Comparison of ENCODE assay signal across 11 cellular contexts in the genomic region with DNA sequence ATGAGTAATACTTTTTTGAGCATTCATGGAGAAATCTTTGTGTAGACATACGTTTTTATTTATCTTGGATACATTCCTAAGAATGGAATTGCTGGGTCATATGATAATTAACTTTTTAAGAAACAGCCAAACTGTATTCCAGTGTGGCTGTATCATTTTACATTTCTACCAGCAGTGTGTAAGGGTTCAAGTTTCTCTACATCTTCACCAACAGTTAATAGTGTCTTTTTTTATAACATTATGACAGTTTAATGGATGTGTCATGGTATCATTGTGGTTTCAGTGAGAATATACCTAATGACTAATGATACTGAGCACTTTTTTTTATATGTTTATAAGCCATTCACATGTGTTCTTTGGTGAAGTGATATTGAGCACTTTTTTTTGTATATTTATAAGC. TPM values are rescaled to one million over a fixed set of nuclear protein-coding genes. Genes with fewer than 3 reads are reported as not detected.
DNase-seq lines count a peak whose midpoint lies in the region; ATAC-seq, FAIRE-seq and TF ChIP-seq lines count a peak whose summit lies in the region.
"Had no signal": no experiment of that assay in that cellular context is flagged by ENCODE, and none has a peak within 500 bp of the region (broad histone marks: within the 10 kb centered on the region; RNA-seq: fewer than 3 reads in every experiment).

No MANE protein-coding gene starts in this region.

- H3K36me3 ChIP-seq in astrocyte (ENCODE audit: insufficient read depth, low read length), result no peaks in the 10 kb centered on the region
- H3K36me3 ChIP-seq: WERI-Rb-1 had no signal

- H3K27ac ChIP-seq in CD4-positive, alpha-beta T cell (ENCODE audit: low read depth, low read length), result no peak overlapping the region
- H3K27ac ChIP-seq in astrocyte (ENCODE audit: low read depth, low read length), result no peak overlapping the region
- H3K27ac ChIP-seq: WERI-Rb-1 had no signal

- TF ChIP-seq CTCF in CD4-positive, alpha-beta T cell (IDR thresholded peaks at IDR 0.05), result no peak
- TF ChIP-seq CTCF in astrocyte (IDR thresholded peaks at IDR 0.05; ENCODE audit: insufficient read depth, low read depth, low read length), result no peak
- TF ChIP-seq CTCF in endothelial cell (IDR thresholded peaks at IDR 0.05; ENCODE audit: unreplicated experiment), result no peak

- H2AFZ ChIP-seq in astrocyte (ENCODE audit: low read depth, low read length), result no peak overlapping the region

- H3K27me3 Mint-ChIP-seq in CD4-positive, alpha-beta T cell, result no peaks in the 10 kb centered on the region
- no peaks in the 10 kb centered on the region for H3K27me3 Mint-ChIP-seq in astrocyte (ENCODE audit: low read depth, unreplicated experiment)
- H3K27me3 Mint-ChIP-seq in endothelial cell (ENCODE audit: unreplicated experiment), result no peaks in the 10 kb centered on the region

- intact Hi-C loops in CD4-positive, alpha-beta T cell (cut with DNase I, micrococcal nuclease), result no loop called here

- ATAC-seq in CD4-positive, alpha-beta T cell (ENCODE audit: poor library complexity), result no peak
- ATAC-seq in HG03378 (IDR thresholded peaks at IDR 0.05; ENCODE audit: unreplicated experiment), result peak; percentile 50
- no peak for ATAC-seq in GM18868 (IDR thresholded peaks at IDR 0.05; ENCODE audit: unreplicated experiment)

- H3K79me2 ChIP-seq in astrocyte (ENCODE audit: insufficient read depth, low read length), result peaks cover 99% of the 10 kb centered on the region

- peaks cover 85% of the 10 kb centered on the region for H3K4me1 Mint-ChIP-seq in CD4-positive, alpha-beta T cell (ENCODE audit: low read depth)
- H3K4me1 Mint-ChIP-seq in astrocyte (ENCODE audit: low read depth, unreplicated experiment), result peaks cover 14% of the 10 kb centered on the region
- no peaks in the 10 kb centered on the region for H3K4me1 Mint-ChIP-seq in endothelial cell (ENCODE audit: unreplicated experiment)

- peaks cover 88% of the 10 kb centered on the region for H4K20me1 ChIP-seq in astrocyte (ENCODE audit: insufficient read depth, low read length)

- H3K4me2 ChIP-seq in astrocyte (ENCODE audit: low read length), result peak overlapping the region; percentile 12

- H3K27ac Mint-ChIP-seq in CD4-positive, alpha-beta T cell, result no peak overlapping the region
- H3K27ac Mint-ChIP-seq in astrocyte (ENCODE audit: unreplicated experiment) (no peak overlapping the region), endothelial cell (ENCODE audit: unreplicated experiment) (no peak overlapping the region)

- FAIRE-seq in astrocyte (lab: Jason Lieb, UNC), result no peak

- no peaks in the 10 kb centered on the region for H3K9me3 ChIP-seq in CD4-positive, alpha-beta T cell (ENCODE audit: control insufficient read depth, low read length)
- H3K9me3 ChIP-seq in astrocyte (ENCODE audit: insufficient read depth, low read depth, low read length), result no peaks in the 10 kb centered on the region

- peaks cover 3% of the 10 kb centered on the region for H3K9me3 Mint-ChIP-seq in CD4-positive, alpha-beta T cell
- H3K9me3 Mint-ChIP-seq in astrocyte (ENCODE audit: unreplicated experiment) (no peaks in the 10 kb centered on the region), endothelial cell (ENCODE audit: unreplicated experiment) (no peaks in the 10 kb centered on the region)

- POLR2A ChIA-PET in CD4-positive, alpha-beta T cell (lab: Charles Lee), result interaction anchor here (1.0 kb wide), 1 partner anchor 53 kb away, joined by 3 read pairs; no protein-coding TSS in a partner anchor

- no peak overlapping the region for H3K9ac ChIP-seq in astrocyte (ENCODE audit: low read length)

- H3K36me3 Mint-ChIP-seq in CD4-positive, alpha-beta T cell (ENCODE audit: low read depth), result peaks cover 5% of the 10 kb centered on the region
- no peaks in the 10 kb centered on the region for H3K36me3 Mint-ChIP-seq in astrocyte (ENCODE audit: low read depth, unreplicated experiment)
- H3K36me3 Mint-ChIP-seq in endothelial cell (ENCODE audit: low read depth, unreplicated experiment), result no peaks in the 10 kb centered on the region

- peaks cover 3% of the 10 kb centered on the region for H3K4me1 ChIP-seq in astrocyte (ENCODE audit: insufficient read depth, low read length)

- H3K4me3 ChIP-seq in astrocyte (ENCODE audit: insufficient read depth, low read depth, low read length), result no peak overlapping the region

- DNase-seq in CD4-positive, alpha-beta T cell, result no peak
- DNase-seq in astrocyte (ENCODE audit: low read depth) (peak; percentile 80), kidney tubule cell (ENCODE audit: low spot score) (peak; percentile 54), NCI-H82 treated with DMSO at 0.1 percent for 48 hours (lab: John Stamatoyannopoulos, UW; ENCODE audit: unreplicated experiment) (no peak), activated gamma-delta T cell (lab: John Stamatoyannopoulos, UW) (no peak), endothelial cell (ENCODE audit: low spot score) (no peak)
- DNase-seq: anterior cingulate cortex, DND-41, WERI-Rb-1 had no signal

- H3K27me3 ChIP-seq in CD4-positive, alpha-beta T cell (ENCODE audit: control insufficient read depth, insufficient read depth, low read length), result no peaks in the 10 kb centered on the region
- H3K27me3 ChIP-seq in astrocyte (ENCODE audit: insufficient read depth, low read length), result no peaks in the 10 kb centered on the region

- peak overlapping the region; percentile 7 for H3K4me3 Mint-ChIP-seq in CD4-positive, alpha-beta T cell
- H3K4me3 Mint-ChIP-seq in astrocyte (ENCODE audit: unreplicated experiment) (no peak overlapping the region), endothelial cell (ENCODE audit: unreplicated experiment) (no peak overlapping the region)

- CTCF ChIA-PET in CD4-positive, alpha-beta T cell (lab: Charles Lee), result no interaction called here

RNA-seq across cellular contexts. Expression of gene NIPBL, which starts 52.4 kb away (rescaled TPM):
- total RNA-seq in CD4-positive, alpha-beta T cell, result 100 to 1,000 TPM; 108 to 120 TPM
- total RNA-seq in astrocyte, result 38.4 and 45.3 TPM in 2 replicates
- 61.5 TPM for total RNA-seq in endothelial cell (ENCODE audit: unreplicated experiment)

Comparison
In these comparisons a context has a peak if more than half of its experiments do, and no peak if none do; other contexts are left out.
1. DNase-seq: peak in astrocyte (single experiment) and kidney tubule cell (single experiment); none in CD4-positive, alpha-beta T cell (0 of 10), NCI-H82 treated with DMSO at 0.1 percent for 48 hours (single experiment), activated gamma-delta T cell (single experiment) and endothelial cell (single experiment).